ENCODE assay signal across 8 cellular contexts in genomic region chr1:224113918-224114786, GRCh38. TPM values are rescaled to one million over a fixed set of nuclear protein-coding genes. Genes with fewer than 3 reads are reported as not detected.
DNase-seq lines count a peak whose midpoint lies in the region; ATAC-seq and TF ChIP-seq lines count a peak whose summit lies in the region.

TSS of gene FBXO28 (plus strand) at chr1:224114111. CDS start at chr1:224114130, 19 bp downstream.

- POLR2A ChIA-PET in PC-9 (lab: Charles Lee; ENCODE audit: unreplicated experiment): no interaction called here

- H3K4me3 ChIP-seq in Jurkat, Clone E6-1 (ENCODE audit: low read length): peak within 1 kb of the TSS; percentile 89
- H3K4me3 ChIP-seq in PC-9: peak within 1 kb of the TSS; percentile 81
- peak within 1 kb of the TSS; percentile 96 for H3K4me3 ChIP-seq in epithelial cell of proximal tubule (ENCODE audit: low read depth, low read length)

- BruUV-seq in PC-9 (replicated peaks; lab: Mats Ljungman, UMichigan): no TSS peak

- peaks cover 24% of the 10 kb centered on the region for H3K4me1 ChIP-seq in PC-9 (replicated peaks; ENCODE audit: insufficient read depth)

- no peak for TF ChIP-seq CTCF in PC-9 (conservative IDR thresholded peaks at IDR 0.05)
- TF ChIP-seq CTCF in epithelial cell of proximal tubule (conservative IDR thresholded peaks at IDR 0.05; ENCODE audit: low read depth, low read length): no peak

- H3K27me3 ChIP-seq in PC-9 (ENCODE audit: insufficient read depth, low read depth): no peaks in the 10 kb centered on the region

- peaks cover 4% of the 10 kb centered on the region for H3F3A ChIP-seq in PC-9 (ENCODE audit: insufficient read depth, low read depth)

- peak; percentile 95 for DNase-seq in DMS153 (lab: John Stamatoyannopoulos, UW)
- peak; percentile 95 for DNase-seq in Jurkat, Clone E6-1 (ENCODE audit: low read depth, low spot score)
- DNase-seq in PC-9: peak; percentile 86 to 93
- peak; percentile 88 for DNase-seq in activated T-cell treated with anti-CD3 and anti-CD28 coated beads, Interleukin-2, amount 50 U/mL, for 1 hour
- peak; percentile 59 for DNase-seq in epithelial cell of proximal tubule (ENCODE audit: low read depth)
- peak; percentile 94 for DNase-seq in mucosa of gallbladder (ENCODE audit: low spot score)
- peak; percentile 90 for DNase-seq in stimulated activated CD8-positive, alpha-beta memory T cell treated with anti-CD3 and anti-CD28 coated beads, Interleukin-4, amount 100 ng/mL, for 4 hours (ENCODE audit: low read depth in 2 of 2, low spot score in 1 of 2)

- H4K20me1 ChIP-seq in PC-9 (ENCODE audit: insufficient read depth): peaks cover 26% of the 10 kb centered on the region

- CTCF ChIA-PET in PC-9 (lab: Charles Lee): no interaction called here

- H3K9me3 ChIP-seq in PC-9 (ENCODE audit: insufficient read depth, low read depth): no peaks in the 10 kb centered on the region

- intact Hi-C loops in PC-9 (cut with micrococcal nuclease; ENCODE audit: unreplicated experiment): loop anchor here (2.0 to 5.0 kb wide), 2 partner anchors 61 to 122 kb away; no protein-coding TSS in a partner anchor

- H3K79me2 ChIP-seq in PC-9 (ENCODE audit: low read depth): peaks cover 54% of the 10 kb centered on the region

- H3K4me2 ChIP-seq in PC-9: peak within 1 kb of the TSS; percentile 90

- H3K27ac ChIP-seq in PC-9: peak within 1 kb of the TSS; percentile 45

- peaks cover 13% of the 10 kb centered on the region; the same call in 1 of the 2 replicates for H3K36me3 ChIP-seq in PC-9 (ENCODE audit: low read depth)

- peak; percentile 99 for ATAC-seq in GM21619 (IDR thresholded peaks at IDR 0.05; ENCODE audit: unreplicated experiment)

- H2AFZ ChIP-seq in PC-9: peak within 1 kb of the TSS; percentile 92

- H3K9me2 ChIP-seq in PC-9 (ENCODE audit: insufficient read depth): no peaks in the 10 kb centered on the region

RNA-seq across cellular contexts. Expression of gene FBXO28, which starts in this region (rescaled TPM):
- polyA plus RNA-seq in Jurkat, Clone E6-1 (2012; ENCODE audit: insufficient read depth, insufficient read length): 10.6 TPM
- total RNA-seq in PC-9 (2021): 43.4 and 48.1 TPM in 2 replicates
- total RNA-seq in epithelial cell of proximal tubule: 23.2 and 33.9 TPM in 2 replicates
- 29.6 TPM for total RNA-seq in mucosa of gallbladder

Comparison
In these comparisons a context has a peak if more than half of its experiments do, and no peak if none do; other contexts are left out.
1. Peak in every context shown above with its lines: DNase-seq, ATAC-seq, H3K4me3 ChIP-seq and H3K27ac ChIP-seq.